ENCODE assay signal across 1 cellular context in the genomic region with DNA sequence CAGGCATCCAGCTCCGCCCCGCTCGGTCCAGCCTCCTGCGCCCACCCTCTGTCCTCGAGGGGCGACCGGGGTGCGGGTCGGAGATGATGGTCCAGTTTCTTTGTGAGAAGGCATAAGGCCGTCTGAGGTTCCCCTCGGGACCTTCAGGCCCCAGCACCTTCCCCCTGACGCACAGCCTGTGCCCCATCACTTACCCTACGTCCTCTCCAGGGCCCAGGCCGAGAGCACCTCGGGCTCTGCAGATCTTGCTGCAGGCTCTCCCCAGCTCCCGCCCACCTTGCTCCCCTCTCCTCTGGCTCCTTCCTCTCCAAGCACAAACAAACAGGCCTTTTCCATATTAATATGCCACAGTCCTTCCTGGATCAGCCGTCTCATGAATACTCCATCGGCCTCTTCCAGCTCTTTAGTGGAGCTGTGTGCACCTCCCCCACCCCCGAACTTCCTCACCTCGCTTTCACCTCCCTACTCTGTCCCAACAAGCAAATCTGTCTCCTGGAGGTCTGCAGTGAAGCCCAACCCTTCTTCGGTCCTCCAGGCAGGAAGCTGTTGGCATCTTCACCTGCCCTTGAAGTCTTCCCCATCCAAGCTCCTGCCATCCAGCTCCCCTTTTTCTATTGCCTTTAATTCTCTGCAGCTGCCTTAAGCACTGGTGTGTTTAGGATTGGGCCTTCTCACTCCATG.
TF ChIP-seq lines count a peak whose summit lies in the region.

No MANE protein-coding gene starts in this region.

TF ChIP-seq in WTC11, 78 proteins besides CTCF, POLR2A, EP300 and RAD21 (continued from another document):
- TF ChIP-seq, protein P1, sequence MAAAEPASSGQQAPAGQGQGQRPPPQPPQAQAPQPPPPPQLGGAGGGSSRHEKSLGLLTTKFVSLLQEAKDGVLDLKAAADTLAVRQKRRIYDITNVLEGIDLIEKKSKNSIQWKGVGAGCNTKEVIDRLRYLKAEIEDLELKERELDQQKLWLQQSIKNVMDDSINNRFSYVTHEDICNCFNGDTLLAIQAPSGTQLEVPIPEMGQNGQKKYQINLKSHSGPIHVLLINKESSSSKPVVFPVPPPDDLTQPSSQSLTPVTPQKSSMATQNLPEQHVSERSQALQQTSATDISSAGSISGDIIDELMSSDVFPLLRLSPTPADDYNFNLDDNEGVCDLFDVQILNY (CRISPR knock-in tag; IDR thresholded peaks at IDR 0.05) = no peak
- TF ChIP-seq ZNF138 (CRISPR knock-in tag; conservative IDR thresholded peaks at IDR 0.05) (no peak), HMGA2 (CRISPR knock-in tag; IDR thresholded peaks at IDR 0.05) (no peak), SMAD4 (CRISPR knock-in tag; IDR thresholded peaks at IDR 0.05) (no peak), NR3C1 (CRISPR knock-in tag; conservative IDR thresholded peaks at IDR 0.05; ENCODE audit: low read depth) (no peak), ZNF317 (CRISPR knock-in tag; IDR thresholded peaks at IDR 0.05; ENCODE audit: borderline replicate concordance, low read depth) (no peak), SOX15 (CRISPR knock-in tag; IDR thresholded peaks at IDR 0.05) (no peak), ZNF263 (CRISPR knock-in tag; IDR thresholded peaks at IDR 0.05; ENCODE audit: low read depth) (no peak)
- TF ChIP-seq, protein P2, sequence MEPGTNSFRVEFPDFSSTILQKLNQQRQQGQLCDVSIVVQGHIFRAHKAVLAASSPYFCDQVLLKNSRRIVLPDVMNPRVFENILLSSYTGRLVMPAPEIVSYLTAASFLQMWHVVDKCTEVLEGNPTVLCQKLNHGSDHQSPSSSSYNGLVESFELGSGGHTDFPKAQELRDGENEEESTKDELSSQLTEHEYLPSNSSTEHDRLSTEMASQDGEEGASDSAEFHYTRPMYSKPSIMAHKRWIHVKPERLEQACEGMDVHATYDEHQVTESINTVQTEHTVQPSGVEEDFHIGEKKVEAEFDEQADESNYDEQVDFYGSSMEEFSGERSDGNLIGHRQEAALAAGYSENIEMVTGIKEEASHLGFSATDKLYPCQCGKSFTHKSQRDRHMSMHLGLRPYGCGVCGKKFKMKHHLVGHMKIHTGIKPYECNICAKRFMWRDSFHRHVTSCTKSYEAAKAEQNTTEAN (CRISPR knock-in tag; IDR thresholded peaks at IDR 0.05) = no peak
TF ChIP-seq in WTC11: peak in this region for 0.
